9 cellular contexts compared by ENCODE assay signal in genomic region chr15:67080900-67081431, GRCh38. TPM values are rescaled to one million over a fixed set of nuclear protein-coding genes. Genes with fewer than 3 reads are reported as not detected.
DNase-seq lines count a peak whose midpoint lies in the region; ATAC-seq and TF ChIP-seq lines count a peak whose summit lies in the region.
"Had no signal": no experiment of that assay in that cellular context is flagged by ENCODE, and none has a peak within 500 bp of the region (broad histone marks: within the 10 kb centered on the region; RNA-seq: fewer than 3 reads in every experiment).

No MANE protein-coding gene starts in this region.

- H3K9me3 Mint-ChIP-seq in activated CD4-positive, alpha-beta T cell treated with anti-CD3 and anti-CD28 coated beads for 36 hours (ENCODE audit: low read depth), result peaks cover 3% of the 10 kb centered on the region

- DNase-seq in Daoy (ENCODE audit: low read depth) (peak; percentile 86), KBM-7 (peak; percentile 100), NCI-H774 (lab: John Stamatoyannopoulos, UW) (no peak), NCI-H510A treated with DMSO at 0.1 percent for 48 hours (lab: John Stamatoyannopoulos, UW) (no peak)
- DNase-seq in activated CD4-positive, alpha-beta T cell treated with anti-CD3 and anti-CD28 coated beads for 36 hours, result peak; percentile 85

- ATAC-seq in GM21515 (IDR thresholded peaks at IDR 0.05; ENCODE audit: unreplicated experiment), result peak; percentile 33
- peak; percentile 57 for ATAC-seq in activated CD4-positive, alpha-beta T cell treated with anti-CD3 and anti-CD28 coated beads for 36 hours
- peak; percentile 49 for ATAC-seq in esophagus mucosa

- no peak for TF ChIP-seq CTCF in neutrophil (IDR thresholded peaks at IDR 0.05)

- H3K36me3 ChIP-seq in neutrophil, result no peaks in the 10 kb centered on the region

- H3K4me1 Mint-ChIP-seq in activated CD4-positive, alpha-beta T cell treated with anti-CD3 and anti-CD28 coated beads for 36 hours, result peaks cover 92% of the 10 kb centered on the region

- CTCF ChIA-PET in activated CD4-positive, alpha-beta T cell treated with anti-CD3 and anti-CD28 coated beads for 36 hours (lab: Charles Lee), result interaction anchor here (0.6 to 5.0 kb wide), 10 partner anchors 12 to 386 kb away, joined by 3 to 45 read pairs (median 4); partner anchors contain the start of genes AAGAB and IQCH

- POLR2A ChIA-PET in activated CD4-positive, alpha-beta T cell treated with anti-CD3 and anti-CD28 coated beads for 36 hours (lab: Charles Lee), result interaction anchor here (1.3 to 3.9 kb wide), 3 partner anchors 12 to 20 kb away, joined by 6 to 34 read pairs (median 8); no protein-coding TSS in a partner anchor

- H3K27me3 Mint-ChIP-seq in activated CD4-positive, alpha-beta T cell treated with anti-CD3 and anti-CD28 coated beads for 36 hours, result no peaks in the 10 kb centered on the region

- H3K27ac Mint-ChIP-seq in activated CD4-positive, alpha-beta T cell treated with anti-CD3 and anti-CD28 coated beads for 36 hours, result peak overlapping the region; percentile 82

- no peak overlapping the region for H3K4me3 Mint-ChIP-seq in activated CD4-positive, alpha-beta T cell treated with anti-CD3 and anti-CD28 coated beads for 36 hours

- peaks cover 25% of the 10 kb centered on the region for H3K36me3 Mint-ChIP-seq in activated CD4-positive, alpha-beta T cell treated with anti-CD3 and anti-CD28 coated beads for 36 hours (ENCODE audit: low read depth)

- no peak overlapping the region for H3K4me3 ChIP-seq in neutrophil (ENCODE audit: low read depth in 1 of 2, low read length in 1 of 2)

- H3K4me1 ChIP-seq in neutrophil (ENCODE audit: control insufficient read depth in 1 of 2, insufficient read depth in 1 of 2, low read depth in 1 of 2, low read length in 1 of 2), result peaks cover 63 to 75% of the 10 kb centered on the region in 2 experiments

- in situ Hi-C loops in KBM-7 (cut with MboI; ENCODE audit: low pct_unique_long_range_greater_than_20kb, low sequenced_read_pairs), result no loop called here

- intact Hi-C loops in activated CD4-positive, alpha-beta T cell treated with anti-CD3 and anti-CD28 coated beads for 36 hours (cut with DNase I, micrococcal nuclease), result loop anchor here (1.0 to 10.0 kb wide), 6 partner anchors 13 to 224 kb away; no protein-coding TSS in a partner anchor

- H3K27me3 ChIP-seq in neutrophil, result no peaks in the 10 kb centered on the region

- H3K27ac ChIP-seq in neutrophil, result peak overlapping the region; percentile 20
- H3K27ac ChIP-seq: VCaP had no signal

- H3K9me3 ChIP-seq in neutrophil, result no peaks in the 10 kb centered on the region

RNA-seq across cellular contexts. Expression of gene SMAD3, which starts 15.6 kb away (rescaled TPM):
- total RNA-seq in Daoy (2014; rRNA removed; shearing (Covaris generic)), result 44.1 and 48.1 TPM in 2 replicates
- total RNA-seq in activated CD4-positive, alpha-beta T cell treated with anti-CD3 and anti-CD28 coated beads for 36 hours, result 10 to 100 TPM; 33.7 to 40.8 TPM
- total RNA-seq in esophagus mucosa, result 35.6 TPM

Comparison
In these comparisons a context has a peak if more than half of its experiments do, and no peak if none do; other contexts are left out.
1. DNase-seq: peak in Daoy (single experiment), KBM-7 (single experiment) and activated CD4-positive, alpha-beta T cell treated with anti-CD3 and anti-CD28 coated beads for 36 hours (single experiment); none in NCI-H774 (single experiment) and NCI-H510A treated with DMSO at 0.1 percent for 48 hours (single experiment).
2. Peak in every context shown above with its lines, with median percentiles within 50 percentile points of each other: ATAC-seq.